Comparison of ENCODE assay signal across 13 cellular contexts in genomic region chr19:15196683-15197005, GRCh38. TPM values are rescaled to one million over a fixed set of nuclear protein-coding genes. Genes with fewer than 3 reads are reported as not detected.
DNase-seq lines count a peak whose midpoint lies in the region; ATAC-seq, FAIRE-seq and TF ChIP-seq lines count a peak whose summit lies in the region.
"Had no signal": no experiment of that assay in that cellular context is flagged by ENCODE, and none has a peak within 500 bp of the region (broad histone marks: within the 10 kb centered on the region; RNA-seq: fewer than 3 reads in every experiment).

No MANE protein-coding gene starts in this region.

- peaks cover 39% of the 10 kb centered on the region for H3K4me1 Mint-ChIP-seq in brain
- H3K4me1 Mint-ChIP-seq in neural progenitor cell = peaks cover 41% of the 10 kb centered on the region

- DNase-seq in HepG2 (ENCODE audit: low spot score) (no peak), right lobe of liver (no peak), neural progenitor cell (ENCODE audit: low spot score) (no peak), HT-29 (ENCODE audit: low spot score) (no peak), GM10266 (ENCODE audit: extremely low spot score) (no peak), sciatic nerve (ENCODE audit: low spot score) (no peak)
- DNase-seq: activated CD8-positive, alpha-beta T cell treated with anti-CD3 and anti-CD28 coated beads, Interleukin-2, amount 10 ng/mL, durations not matched to agents 7 days and 5 days had no signal

- no peaks in the 10 kb centered on the region for H3K79me2 ChIP-seq in HepG2 (ENCODE audit: insufficient read depth, low read length)
- H3K79me2 ChIP-seq in neural progenitor cell (ENCODE audit: low read depth) = peaks cover 81% of the 10 kb centered on the region

- no peak for TF ChIP-seq RAD21 in HepG2 (CRISPR knock-in tag; IDR thresholded peaks at IDR 0.05)

- ATAC-seq in HepG2 = no peak
- ATAC-seq in right lobe of liver = no peak
- no peak for ATAC-seq in GM19035 (IDR thresholded peaks at IDR 0.05; ENCODE audit: unreplicated experiment)
- ATAC-seq in sciatic nerve = no peak
- ATAC-seq: activated CD8-positive, alpha-beta T cell treated with anti-CD3 and anti-CD28 coated beads, Interleukin-2, amount 10 ng/mL, durations not matched to agents 7 days and 5 days had no signal

- H3K36me3 Mint-ChIP-seq in brain (peaks cover 8% of the 10 kb centered on the region), neural progenitor cell (peaks cover 24% of the 10 kb centered on the region)

- TF ChIP-seq EP300 in HepG2 (IDR thresholded peaks at IDR 0.05; ENCODE audit: low read depth in 2 of 2, low read length in 2 of 2) (no peak), HepG2 (CRISPR knock-in tag; IDR thresholded peaks at IDR 0.05; ENCODE audit: borderline replicate concordance) (no peak)

- peaks cover 38% of the 10 kb centered on the region for H3F3A ChIP-seq in neural progenitor cell (ENCODE audit: low read depth)

- H3K9me3 ChIP-seq in HepG2 (ENCODE audit: low read length) = no peaks in the 10 kb centered on the region
- H3K9me3 ChIP-seq in right lobe of liver = no peaks in the 10 kb centered on the region
- H3K9me3 ChIP-seq in neural progenitor cell (ENCODE audit: low read depth) = no peaks in the 10 kb centered on the region
- H3K9me3 ChIP-seq: SJSA1 had no signal

- peak overlapping the region; percentile 71 to 84 (median 81) for H3K4me3 Mint-ChIP-seq in brain
- peak overlapping the region; percentile 73 for H3K4me3 Mint-ChIP-seq in neural progenitor cell
- H3K4me3 Mint-ChIP-seq: activated CD8-positive, alpha-beta T cell treated with anti-CD3 and anti-CD28 coated beads, Interleukin-2, amount 10 ng/mL, durations not matched to agents 7 days and 5 days had no signal

- H3K27ac Mint-ChIP-seq in brain = peak overlapping the region in 3 of 5 experiments; percentile 42 to 85 (median 50)
- no peak overlapping the region for H3K27ac Mint-ChIP-seq in neural progenitor cell
- H3K27ac Mint-ChIP-seq: activated CD8-positive, alpha-beta T cell treated with anti-CD3 and anti-CD28 coated beads, Interleukin-2, amount 10 ng/mL, durations not matched to agents 7 days and 5 days; activated T-helper 2 cell treated with anti-CD3 and anti-CD28 coated beads, Interferon-gamma antibody, Interleukin-2, Interleukin-4, amounts not matched to agents 10 μg/mL and 5 μg/mL and 100 μg/mL, durations not matched to agents 14 hours and 24 hours and 36 hours had no signal

- H3K27me3 ChIP-seq in HepG2 (ENCODE audit: control insufficient read depth in 1 of 2, insufficient read depth in 2 of 2, low read length in 2 of 2) = peaks cover 3 to 33% of the 10 kb centered on the region in 2 experiments; a peak in 4 of 5 replicates
- peaks cover 0 to 15% of the 10 kb centered on the region in 2 donors for H3K27me3 ChIP-seq in right lobe of liver
- H3K27me3 ChIP-seq in neural progenitor cell = no peaks in the 10 kb centered on the region
- H3K27me3 ChIP-seq: SJSA1 had no signal

- TF ChIP-seq CTCF in HepG2 (CRISPR knock-in tag; IDR thresholded peaks at IDR 0.05) = no peak
- TF ChIP-seq CTCF in right lobe of liver (IDR thresholded peaks at IDR 0.05) = no peak
- TF ChIP-seq CTCF in brain (conservative IDR thresholded peaks at IDR 0.05) = no peak
- TF ChIP-seq CTCF in neural progenitor cell (IDR thresholded peaks at IDR 0.05) = no peak
- TF ChIP-seq CTCF in GM10266 (IDR thresholded peaks at IDR 0.05; ENCODE audit: control insufficient read depth, insufficient read depth, low read depth, missing control alignments) = no peak

- 55% methylated on average over 1 of the region's 1 CpG for WGBS in HepG2 (ENCODE audit: low lambda C conversion rate)
- WGBS in right lobe of liver (ENCODE audit: insufficient coverage, low coverage, low lambda C conversion rate, missing lambda C conversion rate) = 67% methylated on average over 1 of the region's 1 CpG

- in situ Hi-C loops in HepG2 (cut with HindIII; ENCODE audit: extremely low pct_ligation_motif_present, low pct_unique_long_range_greater_than_20kb) = no loop called here

- POLR2A ChIA-PET in HepG2 (lab: Yijun Ruan, JAX) = no interaction called here

- H3K9ac ChIP-seq in HepG2 (ENCODE audit: insufficient read depth, low read depth, low read length) (no peak overlapping the region), neural progenitor cell (no peak overlapping the region)

- no peak overlapping the region for H3K27ac ChIP-seq in HepG2 (ENCODE audit: extremely low read length, insufficient read depth, low read length)
- no peak overlapping the region for H3K27ac ChIP-seq in right lobe of liver
- H3K27ac ChIP-seq in neural progenitor cell = no peak overlapping the region
- H3K27ac ChIP-seq: foreskin keratinocyte, SJSA1 had no signal

- TF ChIP-seq POLR2A in HepG2 (IDR thresholded peaks at IDR 0.05; ENCODE audit: insufficient read depth in 1 of 2, low read depth in 2 of 2, low read length in 2 of 2) = no peak
- TF ChIP-seq POLR2A in right lobe of liver (IDR thresholded peaks at IDR 0.05) = no peak

- CTCF ChIA-PET in HepG2 (lab: Yijun Ruan, JAX; ENCODE audit: low intra/inter-chr PET ratio, low total read pairs) = no interaction called here

- no peaks in the 10 kb centered on the region for H3K9me3 Mint-ChIP-seq in brain
- H3K9me3 Mint-ChIP-seq in neural progenitor cell = no peaks in the 10 kb centered on the region
- H3K9me3 Mint-ChIP-seq: activated T-helper 2 cell treated with anti-CD3 and anti-CD28 coated beads, Interferon-gamma antibody, Interleukin-2, Interleukin-4, amounts not matched to agents 10 μg/mL and 5 μg/mL and 100 μg/mL, durations not matched to agents 14 hours and 24 hours and 36 hours had no signal

- no TSS peak for BruUV-seq in HepG2 (replicated peaks; lab: Mats Ljungman, UMichigan)

- no peak for FAIRE-seq in HepG2 (lab: Jason Lieb, UNC)
- FAIRE-seq: keratinocyte had no signal

- H3K27me3 Mint-ChIP-seq in brain (peaks cover 7% of the 10 kb centered on the region), neural progenitor cell (ENCODE audit: insufficient read depth, low read depth) (peaks cover 15% of the 10 kb centered on the region)

- H3K4me2 ChIP-seq in HepG2 (ENCODE audit: low read depth, low read length) (no peak overlapping the region), neural progenitor cell (no peak overlapping the region)

- H4K20me1 ChIP-seq in HepG2 (ENCODE audit: insufficient read depth, low read length) (no peaks in the 10 kb centered on the region; the same call in 1 of the 2 replicates), neural progenitor cell (ENCODE audit: low read depth) (peaks cover 76% of the 10 kb centered on the region)

- no peaks in the 10 kb centered on the region; the same call in 1 of the 2 replicates for H3K4me1 ChIP-seq in HepG2 (ENCODE audit: insufficient read depth, low read length)
- H3K4me1 ChIP-seq in right lobe of liver = peaks cover 0 to 6% (median 1%) of the 10 kb centered on the region in 4 donors
- peaks cover 14% of the 10 kb centered on the region for H3K4me1 ChIP-seq in neural progenitor cell
- H3K4me1 ChIP-seq: foreskin keratinocyte had no signal

- intact Hi-C loops in HepG2 (cut with micrococcal nuclease; ENCODE audit: unreplicated experiment) = no loop called here
- intact Hi-C loops in right lobe of liver (cut with DNase I) = no loop called here
- intact Hi-C loops in sciatic nerve (cut with DNase I) = no loop called here

- no peak overlapping the region for H2AFZ ChIP-seq in HepG2 (ENCODE audit: low read length)
- H2AFZ ChIP-seq in neural progenitor cell (replicated peaks) = no peak overlapping the region

- H3K4me3 ChIP-seq in HepG2 (replicated peaks in 1 of 3; ENCODE audit: insufficient read depth in 1 of 3, low read depth in 2 of 3, low read length in 3 of 3) = no peak overlapping the region
- no peak overlapping the region for H3K4me3 ChIP-seq in right lobe of liver
- peak overlapping the region; percentile 63 for H3K4me3 ChIP-seq in neural progenitor cell
- H3K4me3 ChIP-seq: SJSA1 had no signal

- H3K36me3 ChIP-seq in HepG2 (replicated peaks in 1 of 2; ENCODE audit: control insufficient read depth in 1 of 2, insufficient read depth in 2 of 2, low read length in 2 of 2) (no peaks in the 10 kb centered on the region), right lobe of liver (no peaks in the 10 kb centered on the region), neural progenitor cell (no peaks in the 10 kb centered on the region)

RNA-seq across cellular contexts. Expression of gene NOTCH3, which starts 4.2 kb away (rescaled TPM):
- 0.09 TPM in 1 of 2 replicates, not detected in the other for total RNA-seq in HepG2 (2016; rRNA removed; fragmentation: Illumina TruSeq; extraction: Trizol)
- total RNA-seq in HepG2 (2016; cell fraction: cytosol; rRNA removed; fragmentation: Illumina TruSeq; extraction: Trizol; ENCODE audit: low read depth) = under 0.01 TPM in 1 of 2 replicates, not detected in the other
- total RNA-seq in HepG2 (2016; cell fraction: insoluble cytoplasmic fraction; rRNA removed; fragmentation: Illumina TruSeq; extraction: Trizol) = 0.09 TPM in 1 of 2 replicates, not detected in the other
- total RNA-seq in HepG2 (2016; cell fraction: membrane; rRNA removed; fragmentation: Illumina TruSeq; extraction: Trizol) = 0.03 TPM in 2 replicates
- total RNA-seq in HepG2 (2016; cell fraction: nucleus; rRNA removed; fragmentation: Illumina TruSeq; extraction: Trizol) = 0.44 and 0.93 TPM in 2 replicates
- polyA plus RNA-seq in HepG2 (2011; rRNA removed) = 0.28 and 0.43 TPM in 2 replicates
- 0.09 and 0.27 TPM in 2 replicates for polyA plus RNA-seq in HepG2 (2011; cell fraction: cytosol; rRNA removed)
- polyA plus RNA-seq in HepG2 (2011; cell fraction: nucleus; rRNA removed) = 1.4 and 2.1 TPM in 2 replicates
- 0.20 and 0.63 TPM in 2 replicates for polyA plus RNA-seq in HepG2 (2012)
- polyA plus RNA-seq in HepG2 (2016; cell fraction: cytosol; fragmentation: Illumina TruSeq; extraction: Trizol; ENCODE audit: low read depth) = 0.01 and 0.02 TPM in 2 replicates
- 0.04 TPM in 1 of 2 replicates, not detected in the other for polyA plus RNA-seq in HepG2 (2016; cell fraction: insoluble cytoplasmic fraction; fragmentation: Illumina TruSeq; extraction: Trizol; ENCODE audit: low read depth)
- polyA plus RNA-seq in HepG2 (2016; cell fraction: membrane; fragmentation: Illumina TruSeq; extraction: Trizol; ENCODE audit: low read depth) = 0.01 and 0.05 TPM in 2 replicates
- 0.29 and 0.71 TPM in 2 replicates for polyA plus RNA-seq in HepG2 (2016; cell fraction: nucleus; fragmentation: Illumina TruSeq; extraction: Trizol; ENCODE audit: insufficient read depth, low read depth)
- 0.54 and 1.5 TPM in 2 replicates for polyA minus RNA-seq in HepG2 (2011; rRNA and poly(A)+ RNA removed; ENCODE audit: low replicate concordance)
- polyA minus RNA-seq in HepG2 (2011; cell fraction: cytosol; rRNA and poly(A)+ RNA removed) = 0.70 and 0.79 TPM in 2 replicates
- polyA minus RNA-seq in HepG2 (2011; cell fraction: nucleus; rRNA and poly(A)+ RNA removed) = 0.50 and 1.9 TPM in 2 replicates
- 1 to 10 TPM; 1.7 to 6.7 (median 2.4) TPM for total RNA-seq in right lobe of liver
- 23.1 TPM for polyA plus RNA-seq in brain (ENCODE audit: insufficient read depth, low read depth, low replicate concordance)
- 17.1 and 71.8 TPM in 2 replicates for total RNA-seq in neural progenitor cell (ENCODE audit: low replicate concordance)
- 0.46 and 0.63 TPM in 2 replicates for total RNA-seq in HT-29 (2014; rRNA removed; shearing (Covaris generic))
- total RNA-seq in sciatic nerve = 124 TPM
- total RNA-seq: activated CD8-positive, alpha-beta T cell treated with anti-CD3 and anti-CD28 coated beads, Interleukin-2, amount 10 ng/mL, durations not matched to agents 7 days and 5 days; activated T-helper 2 cell treated with anti-CD3 and anti-CD28 coated beads, Interferon-gamma antibody, Interleukin-2, Interleukin-4, amounts not matched to agents 10 μg/mL and 5 μg/mL and 100 μg/mL, durations not matched to agents 14 hours and 24 hours and 36 hours had no signal

RNA-seq across cellular contexts. Expression of gene EPHX3, which starts 35.6 kb away (rescaled TPM):
- 0.07 TPM in 1 of 2 replicates, not detected in the other for total RNA-seq in HepG2 (2016; rRNA removed; fragmentation: Illumina TruSeq; extraction: Trizol)
- total RNA-seq in HepG2 (2016; cell fraction: cytosol; rRNA removed; fragmentation: Illumina TruSeq; extraction: Trizol; ENCODE audit: low read depth) = not detected in 2 replicates
- 0.06 TPM in 1 of 2 replicates, not detected in the other for total RNA-seq in HepG2 (2016; cell fraction: insoluble cytoplasmic fraction; rRNA removed; fragmentation: Illumina TruSeq; extraction: Trizol)
- total RNA-seq in HepG2 (2016; cell fraction: membrane; rRNA removed; fragmentation: Illumina TruSeq; extraction: Trizol) = not detected in 2 replicates
- not detected in 2 replicates for total RNA-seq in HepG2 (2016; cell fraction: nucleus; rRNA removed; fragmentation: Illumina TruSeq; extraction: Trizol)
- polyA plus RNA-seq in HepG2 (2011; rRNA removed) = 0.15 and 0.17 TPM in 2 replicates
- polyA plus RNA-seq in HepG2 (2011; cell fraction: cytosol; rRNA removed) = 0.04 and 0.05 TPM in 2 replicates
- polyA plus RNA-seq in HepG2 (2011; cell fraction: nucleus; rRNA removed) = 0.78 and 0.82 TPM in 2 replicates
- polyA plus RNA-seq in HepG2 (2012) = 0.07 TPM in 1 of 2 replicates, not detected in the other
- polyA plus RNA-seq in HepG2 (2016; cell fraction: cytosol; fragmentation: Illumina TruSeq; extraction: Trizol; ENCODE audit: low read depth) = not detected in 2 replicates
- polyA plus RNA-seq in HepG2 (2016; cell fraction: insoluble cytoplasmic fraction; fragmentation: Illumina TruSeq; extraction: Trizol; ENCODE audit: low read depth) = not detected in 2 replicates
- polyA plus RNA-seq in HepG2 (2016; cell fraction: membrane; fragmentation: Illumina TruSeq; extraction: Trizol; ENCODE audit: low read depth) = 0.10 TPM in 1 of 2 replicates, not detected in the other
- polyA plus RNA-seq in HepG2 (2016; cell fraction: nucleus; fragmentation: Illumina TruSeq; extraction: Trizol; ENCODE audit: insufficient read depth, low read depth) = not detected in 2 replicates
- polyA minus RNA-seq in HepG2 (2011; rRNA and poly(A)+ RNA removed; ENCODE audit: low replicate concordance) = 0.76 and 0.96 TPM in 2 replicates
- not detected in 2 replicates for polyA minus RNA-seq in HepG2 (2011; cell fraction: cytosol; rRNA and poly(A)+ RNA removed)
- 0.99 and 1.2 TPM in 2 replicates for polyA minus RNA-seq in HepG2 (2011; cell fraction: nucleus; rRNA and poly(A)+ RNA removed)
- under 1 TPM in 3 of 6 experiments, not detected in 3; 0.20 to 0.25 (median 0.22) TPM for total RNA-seq in right lobe of liver
- not detected for polyA plus RNA-seq in brain (ENCODE audit: insufficient read depth, low read depth, low replicate concordance)
- 2.2 and 2.3 TPM in 2 replicates for total RNA-seq in neural progenitor cell (ENCODE audit: low replicate concordance)
- 0.26 TPM in 1 of 2 replicates, not detected in the other for total RNA-seq in HT-29 (2014; rRNA removed; shearing (Covaris generic))
- total RNA-seq in sciatic nerve = 0.45 TPM
- total RNA-seq: foreskin keratinocyte had no signal
